ENCODE assay signal across 8 cellular contexts in the genomic region with DNA sequence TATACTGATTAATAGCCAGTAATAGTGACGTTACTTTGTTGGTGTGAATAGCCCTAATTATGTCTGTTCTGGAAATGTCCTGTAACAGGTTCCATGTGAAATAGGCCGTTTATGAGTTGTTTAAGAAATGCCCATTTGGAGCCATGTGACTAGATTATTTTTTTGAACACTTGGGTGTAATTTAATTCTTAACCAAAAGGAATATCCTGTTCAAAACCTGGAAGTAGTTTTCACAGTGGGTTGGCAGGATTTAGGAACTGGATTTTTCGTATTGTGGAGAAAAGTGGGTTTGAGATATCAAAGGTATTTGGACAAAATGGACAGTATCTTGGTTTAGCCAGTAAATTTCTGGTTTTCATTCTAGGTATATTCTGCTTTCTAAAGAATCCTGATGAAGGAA. TPM values are rescaled to one million over a fixed set of nuclear protein-coding genes. Genes with fewer than 3 reads are reported as not detected.
DNase-seq lines count a peak whose midpoint lies in the region; ATAC-seq and TF ChIP-seq lines count a peak whose summit lies in the region.

No MANE protein-coding gene starts in this region.

- ATAC-seq in CD4-positive, CD25-positive, alpha-beta regulatory T cell (ENCODE audit: low read depth in 2 of 2), result no peak
- no peak for ATAC-seq in HG03521 (IDR thresholded peaks at IDR 0.05; ENCODE audit: unreplicated experiment)
- no peak for ATAC-seq in HG02840 (IDR thresholded peaks at IDR 0.05; ENCODE audit: low FRiP score, unreplicated experiment)

- peak overlapping the region in 2 of 3 donors; percentile 36 to 99 for H3K27ac Mint-ChIP-seq in CD4-positive, CD25-positive, alpha-beta regulatory T cell
- H3K27ac Mint-ChIP-seq in neural progenitor cell, result no peak overlapping the region

- H3K9ac ChIP-seq in neural progenitor cell, result peak overlapping the region; percentile 88

- H3F3A ChIP-seq in neural progenitor cell (ENCODE audit: low read depth), result peaks cover 27% of the 10 kb centered on the region

- H3K4me3 Mint-ChIP-seq in CD4-positive, CD25-positive, alpha-beta regulatory T cell, result peak overlapping the region; percentile 99
- peak overlapping the region; percentile 99 for H3K4me3 Mint-ChIP-seq in neural progenitor cell

- H4K20me1 ChIP-seq in neural progenitor cell (ENCODE audit: low read depth), result peaks cover 9% of the 10 kb centered on the region

- H3K36me3 Mint-ChIP-seq in CD4-positive, CD25-positive, alpha-beta regulatory T cell, result peaks cover 37% of the 10 kb centered on the region
- peaks cover 35% of the 10 kb centered on the region for H3K36me3 Mint-ChIP-seq in neural progenitor cell

- peaks cover 33 to 52% (median 43%) of the 10 kb centered on the region in 4 donors for H3K4me1 Mint-ChIP-seq in CD4-positive, CD25-positive, alpha-beta regulatory T cell
- peaks cover 11% of the 10 kb centered on the region for H3K4me1 Mint-ChIP-seq in neural progenitor cell

- peak overlapping the region; percentile 99 for H3K4me3 ChIP-seq in CD4-positive, CD25-positive, alpha-beta regulatory T cell (ENCODE audit: low read depth, low read length)
- H3K4me3 ChIP-seq in effector memory CD4-positive, alpha-beta T cell (ENCODE audit: insufficient read depth, low read depth, low read length, poor library complexity, severe bottlenecking), result peak overlapping the region; percentile 81
- H3K4me3 ChIP-seq in neural progenitor cell, result peak overlapping the region; percentile 91

- intact Hi-C loops in head of caudate nucleus (cut with DNase I), result no loop called here

- H3K4me1 ChIP-seq in CD4-positive, CD25-positive, alpha-beta regulatory T cell (ENCODE audit: control insufficient read depth, insufficient read depth, low read length, poor library complexity, severe bottlenecking), result peaks cover 27% of the 10 kb centered on the region
- H3K4me1 ChIP-seq in effector memory CD4-positive, alpha-beta T cell (ENCODE audit: control insufficient read depth, insufficient read depth, low read length, poor library complexity, severe bottlenecking), result peaks cover 10% of the 10 kb centered on the region
- peaks cover 15% of the 10 kb centered on the region for H3K4me1 ChIP-seq in neural progenitor cell

- peaks cover 36% of the 10 kb centered on the region for H3K36me3 ChIP-seq in CD4-positive, CD25-positive, alpha-beta regulatory T cell (ENCODE audit: control insufficient read depth, insufficient read depth, low read length)
- H3K36me3 ChIP-seq in effector memory CD4-positive, alpha-beta T cell (ENCODE audit: control insufficient read depth, insufficient read depth, low read length), result peaks cover 7% of the 10 kb centered on the region
- peaks cover 24% of the 10 kb centered on the region for H3K36me3 ChIP-seq in neural progenitor cell

- H3K4me2 ChIP-seq in neural progenitor cell, result peak overlapping the region; percentile 94

- H3K9me3 ChIP-seq in CD4-positive, CD25-positive, alpha-beta regulatory T cell (ENCODE audit: control insufficient read depth in 2 of 2, low read length in 2 of 2), result peaks cover 7 to 8% of the 10 kb centered on the region in 2 experiments
- no peaks in the 10 kb centered on the region for H3K9me3 ChIP-seq in effector memory CD4-positive, alpha-beta T cell (ENCODE audit: control insufficient read depth, low read length)
- peaks cover 5% of the 10 kb centered on the region for H3K9me3 ChIP-seq in neural progenitor cell (ENCODE audit: low read depth)

- peak in 1 of 3 donors; percentile 4 for DNase-seq in CD4-positive, CD25-positive, alpha-beta regulatory T cell
- DNase-seq in NAMALWA (ENCODE audit: low spot score) (peak; percentile 31), neural progenitor cell (ENCODE audit: low spot score) (no peak), head of caudate nucleus (no peak), epidermal melanocyte (ENCODE audit: insufficient read length, low spot score) (no peak)
- DNase-seq in effector memory CD4-positive, alpha-beta T cell, result no peak

- no peak for TF ChIP-seq CTCF in neural progenitor cell (IDR thresholded peaks at IDR 0.05)

- peaks cover 0 to 12% (median 7%) of the 10 kb centered on the region in 7 donors for H3K9me3 Mint-ChIP-seq in CD4-positive, CD25-positive, alpha-beta regulatory T cell
- peaks cover 24% of the 10 kb centered on the region for H3K9me3 Mint-ChIP-seq in neural progenitor cell

- peaks cover 62% of the 10 kb centered on the region for H3K79me2 ChIP-seq in neural progenitor cell (ENCODE audit: low read depth)

- H3K27ac ChIP-seq in CD4-positive, CD25-positive, alpha-beta regulatory T cell (ENCODE audit: insufficient read depth, low read length, poor library complexity, severe bottlenecking), result peak overlapping the region; percentile 91
- peak overlapping the region; percentile 86 for H3K27ac ChIP-seq in effector memory CD4-positive, alpha-beta T cell (ENCODE audit: insufficient read depth, low read length, poor library complexity, severe bottlenecking)
- no peak overlapping the region for H3K27ac ChIP-seq in neural progenitor cell

- no peak overlapping the region for H2AFZ ChIP-seq in neural progenitor cell (replicated peaks)

- H3K27me3 Mint-ChIP-seq in CD4-positive, CD25-positive, alpha-beta regulatory T cell, result peaks cover 24% of the 10 kb centered on the region
- peaks cover 2% of the 10 kb centered on the region for H3K27me3 Mint-ChIP-seq in neural progenitor cell (ENCODE audit: insufficient read depth, low read depth)

- H3K27me3 ChIP-seq in CD4-positive, CD25-positive, alpha-beta regulatory T cell (ENCODE audit: control insufficient read depth, insufficient read depth, low read length), result no peaks in the 10 kb centered on the region
- H3K27me3 ChIP-seq in effector memory CD4-positive, alpha-beta T cell (replicated peaks; ENCODE audit: control insufficient read depth, insufficient read depth, low read length, poor library complexity, severe bottlenecking), result no peaks in the 10 kb centered on the region
- no peaks in the 10 kb centered on the region for H3K27me3 ChIP-seq in neural progenitor cell

RNA-seq across cellular contexts. Expression of a gene that starts 1.3 kb away (rescaled TPM):
- total RNA-seq in CD4-positive, CD25-positive, alpha-beta regulatory T cell, result 141 TPM
- 10 to 100 TPM; 45.9 to 65.1 (median 57.9) TPM for polyA plus RNA-seq in CD4-positive, CD25-positive, alpha-beta regulatory T cell
- total RNA-seq in neural progenitor cell (ENCODE audit: low replicate concordance), result 53.2 and 75.0 TPM in 2 replicates
